Comparison of ENCODE assay signal across 15 cellular contexts in genomic region chr1:46532095-46532494, GRCh38. TPM values are rescaled to one million over a fixed set of nuclear protein-coding genes. Genes with fewer than 3 reads are reported as not detected.
DNase-seq lines count a peak whose midpoint lies in the region; ATAC-seq and TF ChIP-seq lines count a peak whose summit lies in the region.
"Had no signal": no experiment of that assay in that cellular context is flagged by ENCODE, and none has a peak within 500 bp of the region (broad histone marks: within the 10 kb centered on the region; RNA-seq: fewer than 3 reads in every experiment).

No MANE protein-coding gene starts in this region.

- H3K18ac ChIP-seq in neuronal stem cell (ENCODE audit: low read length), result peak overlapping the region; percentile 6

- intact Hi-C loops in activated CD4-positive, alpha-beta T cell treated with anti-CD3 and anti-CD28 coated beads, Interleukin-2, amount 10 ng/mL, durations not matched to agents 24 days and 14 days (cut with micrococcal nuclease), result loop anchor here (1.0 to 5.0 kb wide), 2 partner anchors 70 to 193 kb away; partner anchors contain the start of gene MKNK1
- intact Hi-C loops in CD4-positive, alpha-beta T cell (cut with DNase I, micrococcal nuclease), result loop anchor here (1.0 to 10.0 kb wide), 2 partner anchors 73 to 193 kb away; partner anchors contain the start of gene MKNK1 (in 1 of the 2)

- H2BK5ac ChIP-seq in neuronal stem cell (ENCODE audit: low read length), result no peak overlapping the region

- peaks cover 21% of the 10 kb centered on the region for H3K4me1 Mint-ChIP-seq in activated CD4-positive, alpha-beta T cell treated with anti-CD3 and anti-CD28 coated beads, Interleukin-2, amount 10 ng/mL, durations not matched to agents 24 days and 14 days
- peaks cover 5% of the 10 kb centered on the region for H3K4me1 Mint-ChIP-seq in CD4-positive, alpha-beta T cell (ENCODE audit: low read depth)
- H3K4me1 Mint-ChIP-seq in activated naive CD8-positive, alpha-beta T cell treated with anti-CD3 and anti-CD28 coated beads for 36 hours, result peaks cover 15% of the 10 kb centered on the region
- H3K4me1 Mint-ChIP-seq in osteocyte (ENCODE audit: unreplicated experiment), result peaks cover 2% of the 10 kb centered on the region

- peaks cover 40% of the 10 kb centered on the region for H3K27me3 Mint-ChIP-seq in activated CD4-positive, alpha-beta T cell treated with anti-CD3 and anti-CD28 coated beads, Interleukin-2, amount 10 ng/mL, durations not matched to agents 24 days and 14 days
- peaks cover 34% of the 10 kb centered on the region for H3K27me3 Mint-ChIP-seq in CD4-positive, alpha-beta T cell
- H3K27me3 Mint-ChIP-seq in activated naive CD8-positive, alpha-beta T cell treated with anti-CD3 and anti-CD28 coated beads for 36 hours, result peaks cover 32% of the 10 kb centered on the region
- H3K27me3 Mint-ChIP-seq in osteocyte (ENCODE audit: unreplicated experiment), result peaks cover 66% of the 10 kb centered on the region

- no CpG with 5 or more reads among the region's 3 CpGs for WGBS in neuronal stem cell (ENCODE audit: extremely low coverage in 2 of 2, insufficient read length in 2 of 2, insufficient replicate concordance in 1 of 2), 2 donors

- no peak overlapping the region for H3K4ac ChIP-seq in neuronal stem cell (ENCODE audit: low read length)

- no peak overlapping the region for H3K4me2 ChIP-seq in neuronal stem cell (ENCODE audit: insufficient read depth, low read length, poor library complexity, severe bottlenecking)

- H3K27ac ChIP-seq in CD4-positive, alpha-beta T cell (ENCODE audit: low read depth, low read length), result no peak overlapping the region
- H3K27ac ChIP-seq in neuronal stem cell (replicated peaks; ENCODE audit: low read length), result no peak overlapping the region
- H3K27ac ChIP-seq: RWPE1 had no signal

- no peak overlapping the region for H2AK5ac ChIP-seq in neuronal stem cell (ENCODE audit: low read depth, low read length)

- H3K27ac Mint-ChIP-seq in activated CD4-positive, alpha-beta T cell treated with anti-CD3 and anti-CD28 coated beads, Interleukin-2, amount 10 ng/mL, durations not matched to agents 24 days and 14 days, result no peak overlapping the region
- H3K27ac Mint-ChIP-seq in CD4-positive, alpha-beta T cell, result no peak overlapping the region
- H3K27ac Mint-ChIP-seq in activated naive CD8-positive, alpha-beta T cell treated with anti-CD3 and anti-CD28 coated beads for 36 hours, result no peak overlapping the region
- no peak overlapping the region for H3K27ac Mint-ChIP-seq in osteocyte (ENCODE audit: unreplicated experiment)

- no peak for DNase-seq in activated CD4-positive, alpha-beta T cell treated with anti-CD3 and anti-CD28 coated beads, Interleukin-2, amount 10 ng/mL, durations not matched to agents 24 days and 14 days
- DNase-seq in activated CD4-positive, alpha-beta T cell treated with anti-CD3 and anti-CD28 coated beads, Interleukin-2, amount 50 U/mL, for 4 hours, result no peak
- no peak for DNase-seq in CD4-positive, alpha-beta T cell
- DNase-seq in activated naive CD8-positive, alpha-beta T cell treated with anti-CD3 and anti-CD28 coated beads for 36 hours, result peak; percentile 22
- DNase-seq in neuronal stem cell (ENCODE audit: low spot score) (no peak), osteocyte (ENCODE audit: extremely low spot score, unreplicated experiment) (no peak)
- DNase-seq in effector CD8-positive, alpha-beta T cell (lab: John Stamatoyannopoulos, UW), result no peak
- DNase-seq: NCI-H446 treated with DMSO at 0.1 percent for 48 hours had no signal

- POLR2A ChIA-PET in CD4-positive, alpha-beta T cell (lab: Charles Lee), result no interaction called here

- H3K36me3 ChIP-seq in neuronal stem cell (replicated peaks in 1 of 2; ENCODE audit: control insufficient read depth in 2 of 2, insufficient read depth in 2 of 2, low read length in 2 of 2), result no peaks in the 10 kb centered on the region

- no peak overlapping the region for H3K4me3 ChIP-seq in neuronal stem cell (ENCODE audit: low read length in 2 of 2)
- H3K4me3 ChIP-seq: K562 had no signal

- no peak overlapping the region for H2BK15ac ChIP-seq in neuronal stem cell (ENCODE audit: low read length)

- H3K9me3 ChIP-seq in CD4-positive, alpha-beta T cell (ENCODE audit: control insufficient read depth, low read length), result no peaks in the 10 kb centered on the region
- peaks cover 2 to 12% of the 10 kb centered on the region in 2 donors for H3K9me3 ChIP-seq in neuronal stem cell (replicated peaks in 1 of 2; ENCODE audit: control insufficient read depth in 2 of 2, insufficient read depth in 1 of 2, low read depth in 1 of 2, low read length in 2 of 2)

- no peaks in the 10 kb centered on the region for H3K36me3 Mint-ChIP-seq in activated CD4-positive, alpha-beta T cell treated with anti-CD3 and anti-CD28 coated beads, Interleukin-2, amount 10 ng/mL, durations not matched to agents 24 days and 14 days (ENCODE audit: low read depth)
- no peaks in the 10 kb centered on the region for H3K36me3 Mint-ChIP-seq in CD4-positive, alpha-beta T cell (ENCODE audit: low read depth)
- no peaks in the 10 kb centered on the region for H3K36me3 Mint-ChIP-seq in activated naive CD8-positive, alpha-beta T cell treated with anti-CD3 and anti-CD28 coated beads for 36 hours
- H3K36me3 Mint-ChIP-seq in osteocyte (ENCODE audit: unreplicated experiment), result peaks cover 3% of the 10 kb centered on the region

- no peak for TF ChIP-seq CTCF in CD4-positive, alpha-beta T cell (IDR thresholded peaks at IDR 0.05)
- TF ChIP-seq CTCF in osteocyte (IDR thresholded peaks at IDR 0.05), result no peak

- H2BK12ac ChIP-seq in neuronal stem cell (ENCODE audit: low read length), result no peak overlapping the region

- ATAC-seq in CD4-positive, alpha-beta T cell (ENCODE audit: poor library complexity), result no peak
- ATAC-seq in HG02571 (IDR thresholded peaks at IDR 0.05; ENCODE audit: unreplicated experiment), result no peak

- no peak overlapping the region for H4K8ac ChIP-seq in neuronal stem cell (ENCODE audit: low read depth, low read length)

- no peaks in the 10 kb centered on the region for H3K9me3 Mint-ChIP-seq in activated CD4-positive, alpha-beta T cell treated with anti-CD3 and anti-CD28 coated beads, Interleukin-2, amount 10 ng/mL, durations not matched to agents 24 days and 14 days
- H3K9me3 Mint-ChIP-seq in CD4-positive, alpha-beta T cell, result no peaks in the 10 kb centered on the region
- H3K9me3 Mint-ChIP-seq in activated naive CD8-positive, alpha-beta T cell treated with anti-CD3 and anti-CD28 coated beads for 36 hours, result no peaks in the 10 kb centered on the region
- peaks cover 5% of the 10 kb centered on the region for H3K9me3 Mint-ChIP-seq in osteocyte (ENCODE audit: unreplicated experiment)

- H3K79me1 ChIP-seq in neuronal stem cell (ENCODE audit: low read depth, low read length), result no peaks in the 10 kb centered on the region

- no peak overlapping the region for H2AFZ ChIP-seq in neuronal stem cell (ENCODE audit: low read length)

- CTCF ChIA-PET in CD4-positive, alpha-beta T cell (lab: Charles Lee), result interaction anchor here (1.2 to 1.5 kb wide), 2 partner anchors 72 to 85 kb away, joined by 4 to 6 read pairs; partner anchors contain the start of gene MKNK1

- no peak overlapping the region for H3K9ac ChIP-seq in neuronal stem cell (ENCODE audit: low read depth, low read length, poor library complexity)

- peaks cover 0 to 2% of the 10 kb centered on the region in 2 donors for H3K4me1 ChIP-seq in neuronal stem cell (ENCODE audit: control insufficient read depth in 2 of 2, insufficient read depth in 1 of 2, low read depth in 1 of 2, low read length in 2 of 2)

- no peak overlapping the region for H3K14ac ChIP-seq in neuronal stem cell (ENCODE audit: low read length)

- no peak overlapping the region for H4K91ac ChIP-seq in neuronal stem cell (ENCODE audit: low read depth, low read length, poor library complexity)

- peak overlapping the region; percentile 24 for H3K4me3 Mint-ChIP-seq in activated CD4-positive, alpha-beta T cell treated with anti-CD3 and anti-CD28 coated beads, Interleukin-2, amount 10 ng/mL, durations not matched to agents 24 days and 14 days
- H3K4me3 Mint-ChIP-seq in CD4-positive, alpha-beta T cell, result peak overlapping the region; percentile 48
- H3K4me3 Mint-ChIP-seq in activated naive CD8-positive, alpha-beta T cell treated with anti-CD3 and anti-CD28 coated beads for 36 hours, result no peak overlapping the region
- no peak overlapping the region for H3K4me3 Mint-ChIP-seq in osteocyte (ENCODE audit: unreplicated experiment)

- H3K27me3 ChIP-seq in CD4-positive, alpha-beta T cell (ENCODE audit: control insufficient read depth, insufficient read depth, low read length), result peaks cover 10% of the 10 kb centered on the region
- peaks cover 4 to 94% (median 64%) of the 10 kb centered on the region in 3 experiments for H3K27me3 ChIP-seq in neuronal stem cell (ENCODE audit: control insufficient read depth in 3 of 3, insufficient read depth in 3 of 3, low read depth in 1 of 3, low read length in 3 of 3)

- H2BK120ac ChIP-seq in neuronal stem cell (ENCODE audit: low read depth, low read length), result no peak overlapping the region

- H3K23ac ChIP-seq in neuronal stem cell (ENCODE audit: low read depth, low read length, poor library complexity), result no peak overlapping the region

RNA-seq across cellular contexts. Expression of gene KNCN, which starts 19.4 kb away (rescaled TPM):
- not detected in 2 replicates for total RNA-seq in activated CD4-positive, alpha-beta T cell treated with anti-CD3 and anti-CD28 coated beads, Interleukin-2, amount 10 ng/mL, durations not matched to agents 24 days and 14 days
- total RNA-seq in CD4-positive, alpha-beta T cell, result not detected
- not detected for total RNA-seq in activated naive CD8-positive, alpha-beta T cell treated with anti-CD3 and anti-CD28 coated beads for 36 hours
- polyA plus RNA-seq in neuronal stem cell (2013, experiment 1 of 2), result not detected
- polyA plus RNA-seq in neuronal stem cell (2013, experiment 2 of 2), result not detected
- not detected in 2 replicates for total RNA-seq in osteocyte
- total RNA-seq: A172, G401, K562, PC-3 had no signal
- polyA plus RNA-seq: BJ, K562 had no signal

RNA-seq across cellular contexts. Expression of gene DMBX1, which starts 42.5 kb away (rescaled TPM):
- 0.07 TPM in 1 of 2 replicates, not detected in the other for total RNA-seq in activated CD4-positive, alpha-beta T cell treated with anti-CD3 and anti-CD28 coated beads, Interleukin-2, amount 10 ng/mL, durations not matched to agents 24 days and 14 days
- not detected for total RNA-seq in CD4-positive, alpha-beta T cell
- total RNA-seq in activated naive CD8-positive, alpha-beta T cell treated with anti-CD3 and anti-CD28 coated beads for 36 hours, result not detected
- polyA plus RNA-seq in neuronal stem cell (2013, experiment 1 of 2), result 0.15 TPM
- polyA plus RNA-seq in neuronal stem cell (2013, experiment 2 of 2), result 0.18 TPM
- not detected in 2 replicates for total RNA-seq in osteocyte
- polyA plus RNA-seq: BJ had no signal

Comparison
In these comparisons a context has a peak if more than half of its experiments do, and no peak if none do; other contexts are left out.
1. H3K4me3 Mint-ChIP-seq: peak in activated CD4-positive, alpha-beta T cell treated with anti-CD3 and anti-CD28 coated beads, Interleukin-2, amount 10 ng/mL, durations not matched to agents 24 days and 14 days (single experiment) and CD4-positive, alpha-beta T cell (single experiment); none in activated naive CD8-positive, alpha-beta T cell treated with anti-CD3 and anti-CD28 coated beads for 36 hours (single experiment) and osteocyte (single experiment).